7 cellular contexts compared by ENCODE assay signal in the genomic region with DNA sequence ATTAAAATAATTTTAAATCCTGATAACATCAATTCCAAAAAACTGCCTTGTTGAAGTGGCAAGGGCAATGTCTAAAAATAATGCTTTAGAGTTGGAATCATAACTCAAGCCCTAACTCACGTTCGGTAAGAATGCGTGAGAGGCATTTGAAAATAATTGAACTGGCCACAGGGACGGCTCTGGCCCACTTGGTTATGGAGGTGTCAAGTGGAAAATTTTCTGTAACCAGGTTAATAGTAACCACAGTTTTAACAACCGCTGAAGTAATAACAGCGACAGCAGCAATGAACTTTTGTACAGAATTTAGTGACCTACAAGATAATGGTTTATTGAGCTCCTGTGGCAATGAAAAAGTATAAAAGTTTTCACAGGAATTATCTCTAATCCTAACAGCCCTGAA.
A peak's percentile ranks its signal among the peaks of the same experiment; 100 is the strongest.
DNase-seq lines count a peak whose midpoint lies in the region; ATAC-seq and TF ChIP-seq lines count a peak whose summit lies in the region.

No MANE protein-coding gene starts in this region.

- no peaks in the 10 kb centered on the region for H3K9me3 ChIP-seq in stomach

- H3K4me3 ChIP-seq in stomach, result peak overlapping the region in 2 of 4 donors; percentile 11 to 20

- peaks cover 0 to 12% (median 8%) of the 10 kb centered on the region in 3 donors for H3K27me3 Mint-ChIP-seq in immature natural killer cell (ENCODE audit: low read depth in 3 of 3)

- intact Hi-C loops in stomach (cut with DNase I; ENCODE audit: low total_unique reads), result no loop called here

- WGBS in stomach, 5 donors, result 44 to 58% (median 56%) methylated on average over 6 of the region's 6 CpGs

- peak; percentile 49 for DNase-seq in HT-29 (ENCODE audit: low spot score)
- no peak for DNase-seq in activated naive CD4-positive, alpha-beta T cell treated with anti-CD3 and anti-CD28 coated beads, Interleukin-2, amount 50 U/mL, for 72 hours (ENCODE audit: low spot score in 2 of 2)
- peak; percentile 56 to 62 (median 58) for DNase-seq in immature natural killer cell
- DNase-seq in stomach, result no peak
- DNase-seq in stimulated activated CD4-positive, alpha-beta T cell treated with anti-CD3 and anti-CD28 coated beads, Interleukin-4, amount 100 ng/mL, for 1 hour, result no peak
- DNase-seq in NCI-H1417 treated with DMSO at 0.1 percent for 48 hours (lab: John Stamatoyannopoulos, UW), result no peak
- no peak for DNase-seq in H4 (ENCODE audit: low spot score)

- no peaks in the 10 kb centered on the region for H3K9me3 Mint-ChIP-seq in activated naive CD4-positive, alpha-beta T cell treated with anti-CD3 and anti-CD28 coated beads, Interleukin-2, amount 50 U/mL, for 72 hours
- H3K9me3 Mint-ChIP-seq in immature natural killer cell, result no peaks in the 10 kb centered on the region

- ATAC-seq in activated naive CD4-positive, alpha-beta T cell treated with anti-CD3 and anti-CD28 coated beads, Interleukin-2, amount 50 U/mL, for 72 hours, result no peak

- H3K4me3 Mint-ChIP-seq in immature natural killer cell, result peak overlapping the region; percentile 79 to 100 (median 96)

- H3K36me3 ChIP-seq in stomach, result peaks cover 0 to 19% (median 5%) of the 10 kb centered on the region in 4 donors

- no peak for TF ChIP-seq CTCF in stomach (IDR thresholded peaks at IDR 0.05)

- H3K27ac Mint-ChIP-seq in activated naive CD4-positive, alpha-beta T cell treated with anti-CD3 and anti-CD28 coated beads, Interleukin-2, amount 50 U/mL, for 72 hours, result peak overlapping the region; percentile 96 to 97
- H3K27ac Mint-ChIP-seq in immature natural killer cell, result peak overlapping the region; percentile 86 to 97 (median 94)

- TF ChIP-seq POLR2A in stomach (IDR thresholded peaks at IDR 0.05), result no peak

- peaks cover 100% of the 10 kb centered on the region in 2 donors for H3K4me1 Mint-ChIP-seq in immature natural killer cell

- H3K36me3 Mint-ChIP-seq in activated naive CD4-positive, alpha-beta T cell treated with anti-CD3 and anti-CD28 coated beads, Interleukin-2, amount 50 U/mL, for 72 hours, result peaks cover 45 to 79% of the 10 kb centered on the region in 2 donors
- peaks cover 0 to 43% (median 30%) of the 10 kb centered on the region in 3 donors for H3K36me3 Mint-ChIP-seq in immature natural killer cell

- peaks cover 48 to 100% (median 91%) of the 10 kb centered on the region in 4 donors for H3K4me1 ChIP-seq in stomach

- H3K27me3 ChIP-seq in stomach, result no peaks in the 10 kb centered on the region

- TF ChIP-seq EP300 in stomach (IDR thresholded peaks at IDR 0.05), result no peak

- H3K27ac ChIP-seq in stomach, result peak overlapping the region in 4 of 5 donors; percentile 79 to 88 (median 85)

Comparison
In these comparisons a context has a peak if more than half of its experiments do, and no peak if none do; other contexts are left out.
1. DNase-seq: peak in HT-29 (single experiment) and immature natural killer cell (3 of 3); none in activated naive CD4-positive, alpha-beta T cell treated with anti-CD3 and anti-CD28 coated beads, Interleukin-2, amount 50 U/mL, for 72 hours (0 of 2), stomach (single experiment), stimulated activated CD4-positive, alpha-beta T cell treated with anti-CD3 and anti-CD28 coated beads, Interleukin-4, amount 100 ng/mL, for 1 hour (single experiment), NCI-H1417 treated with DMSO at 0.1 percent for 48 hours (single experiment) and H4 (single experiment).